ENCODE assay signal across 20 cellular contexts in genomic region chr2:42795275-42795674, GRCh38. TPM values are rescaled to one million over a fixed set of nuclear protein-coding genes. Genes with fewer than 3 reads are reported as not detected.
DNase-seq lines count a peak whose midpoint lies in the region; ATAC-seq, FAIRE-seq and TF ChIP-seq lines count a peak whose summit lies in the region.
"Had no signal": no experiment of that assay in that cellular context is flagged by ENCODE, and none has a peak within 500 bp of the region (broad histone marks: within the 10 kb centered on the region; RNA-seq: fewer than 3 reads in every experiment).

No MANE protein-coding gene starts in this region.

- no peak overlapping the region for H2AFZ ChIP-seq in mammary epithelial cell (ENCODE audit: low read depth, low read length)
- no peak overlapping the region for H2AFZ ChIP-seq in Karpas-422 (ENCODE audit: low read length)

- CTCF ChIA-PET in mammary epithelial cell (lab: Charles Lee; ENCODE audit: low non-redundant PET): no interaction called here

- H3K4me3 ChIP-seq in BLaER1 treated with 17β-estradiol and CSF1 and Interleukin-3, amounts not matched to agents 10 nM and 100 nM: no peak overlapping the region
- H3K4me3 ChIP-seq in mammary epithelial cell (replicated peaks in 1 of 3; ENCODE audit: insufficient read depth in 1 of 3, low read depth in 2 of 3, low read length in 3 of 3): no peak overlapping the region
- H3K4me3 ChIP-seq in prostate gland: no peak overlapping the region
- no peak overlapping the region for H3K4me3 ChIP-seq in Karpas-422 (ENCODE audit: low read length)

- FAIRE-seq in GM19239 (lab: Jason Lieb, UNC): peak; percentile 35
- FAIRE-seq: G401.6 had no signal

- H4K20me1 ChIP-seq in BLaER1 treated with 17β-estradiol and CSF1 and Interleukin-3, amounts not matched to agents 10 nM and 100 nM: peaks cover 0 to 4% (median 0%) of the 10 kb centered on the region in 11 experiments; a peak in 1 of 22 replicates
- H4K20me1 ChIP-seq in mammary epithelial cell (ENCODE audit: insufficient read depth, low read length) (no peaks in the 10 kb centered on the region), Karpas-422 (ENCODE audit: insufficient read depth, low read depth, low read length) (no peaks in the 10 kb centered on the region)

- intact Hi-C loops in mammary epithelial cell (cut with micrococcal nuclease): no loop called here
- intact Hi-C loops in prostate gland (cut with DNase I): loop anchor here (10.0 kb wide), 1 partner anchor 300 kb away; the partner anchor contains the start of gene KCNG3

- dilution Hi-C loops in mammary epithelial cell (cut with HindIII; ENCODE audit: low sequenced_read_pairs): no loop called here

- DNase-seq in GM19239 (ENCODE audit: insufficient read length, low spot score) (no peak), mammary epithelial cell (no peak), prostate gland (ENCODE audit: low spot score) (no peak), Karpas-422 (no peak), GOT3 (lab: John Stamatoyannopoulos, UW) (no peak), omental fat pad (ENCODE audit: low spot score) (no peak)
- DNase-seq: ACHN; activated CD4-positive, CD25-positive, alpha-beta regulatory T cell treated with anti-CD3 and anti-CD28 coated beads, Interleukin-2, amount 50 U/mL, for 72 hours; effector memory CD8-positive, alpha-beta T cell; NCI-H1417; NCI-H2107; NCI-H510A treated with DMSO at 0.1 percent for 48 hours; RPMI8226; stimulated activated CD4-positive, alpha-beta T cell treated with anti-CD3 and anti-CD28 coated beads, Interleukin-12 subunit alpha, Interleukin-12 subunit beta, amount 100 ng/mL, for 4 hours; T1000 had no signal

- no peak for TF ChIP-seq POLR2A in prostate gland (IDR thresholded peaks at IDR 0.05)

- no peaks in the 10 kb centered on the region for H3K36me3 ChIP-seq in BLaER1 treated with 17β-estradiol and CSF1 and Interleukin-3, amounts not matched to agents 10 nM and 100 nM
- no peaks in the 10 kb centered on the region for H3K36me3 ChIP-seq in mammary epithelial cell (ENCODE audit: insufficient read depth, low read length)
- no peaks in the 10 kb centered on the region for H3K36me3 ChIP-seq in prostate gland
- H3K36me3 ChIP-seq in Karpas-422 (ENCODE audit: insufficient read depth, low read length): no peaks in the 10 kb centered on the region
- H3K36me3 ChIP-seq: HAP-1 had no signal

- H3K9me2 ChIP-seq in Karpas-422 (replicated peaks; ENCODE audit: insufficient read depth, low read length): no peaks in the 10 kb centered on the region

- peak overlapping the region in 6 of 11 experiments; percentile 21 to 50 (median 35); a peak in 7 of 22 replicates for H3K4me2 ChIP-seq in BLaER1 treated with 17β-estradiol and CSF1 and Interleukin-3, amounts not matched to agents 10 nM and 100 nM
- H3K4me2 ChIP-seq in mammary epithelial cell (ENCODE audit: insufficient read depth, low read depth, low read length) (peak overlapping the region; percentile 78), Karpas-422 (ENCODE audit: low read depth, low read length, poor library complexity, severe bottlenecking) (no peak overlapping the region)

- no peak overlapping the region for H3K9ac ChIP-seq in BLaER1 treated with 17β-estradiol and CSF1 and Interleukin-3, amounts not matched to agents 10 nM and 100 nM
- no peak overlapping the region for H3K9ac ChIP-seq in mammary epithelial cell (ENCODE audit: insufficient read depth, low read length)
- H3K9ac ChIP-seq in Karpas-422 (ENCODE audit: low read length): no peak overlapping the region

- H3K27ac ChIP-seq in BLaER1 treated with 17β-estradiol and CSF1 and Interleukin-3, amounts not matched to agents 10 nM and 100 nM: peak overlapping the region in 1 of 11 experiments; percentile 59; a peak in 1 of 22 replicates
- H3K27ac ChIP-seq in mammary epithelial cell (ENCODE audit: insufficient read depth, low read depth, low read length): no peak overlapping the region
- peak overlapping the region; percentile 55 to 60 for H3K27ac ChIP-seq in prostate gland
- H3K27ac ChIP-seq in Karpas-422 (ENCODE audit: low read length): no peak overlapping the region
- H3K27ac ChIP-seq: neutrophil had no signal

- in situ Hi-C loops in mammary epithelial cell (cut with MboI; ENCODE audit: low sequenced_read_pairs in 2 of 2): no loop called here

- WGBS in mammary epithelial cell (ENCODE audit: low coverage, missing lambda C conversion rate): 98% methylated on average over 6 of the region's 6 CpGs
- WGBS in prostate gland: 97% methylated on average over 6 of the region's 6 CpGs

- ATAC-seq in HG03045 (IDR thresholded peaks at IDR 0.05; ENCODE audit: unreplicated experiment) (no peak), omental fat pad (ENCODE audit: low FRiP score) (no peak)
- ATAC-seq: effector memory CD8-positive, alpha-beta T cell had no signal

- peaks cover 0 to 16% (median 0%) of the 10 kb centered on the region in 11 experiments; a peak in 4 of 22 replicates for H3K9me3 ChIP-seq in BLaER1 treated with 17β-estradiol and CSF1 and Interleukin-3, amounts not matched to agents 10 nM and 100 nM (replicated peaks in 1 of 11)
- H3K9me3 ChIP-seq in mammary epithelial cell (replicated peaks; ENCODE audit: insufficient read depth, low read length) (no peaks in the 10 kb centered on the region), prostate gland (no peaks in the 10 kb centered on the region), Karpas-422 (ENCODE audit: low read length) (no peaks in the 10 kb centered on the region)
- H3K9me3 ChIP-seq: HAP-1, neutrophil had no signal

- no peaks in the 10 kb centered on the region for H3K79me2 ChIP-seq in mammary epithelial cell (ENCODE audit: insufficient read depth, low read length)
- no peaks in the 10 kb centered on the region for H3K79me2 ChIP-seq in Karpas-422 (ENCODE audit: low read length)

- TF ChIP-seq CTCF in mammary epithelial cell (conservative IDR thresholded peaks at IDR 0.05 in 1 of 2, IDR thresholded peaks at IDR 0.05 in 1 of 2; ENCODE audit: extremely low read depth in 1 of 2, insufficient read depth in 1 of 2, low read depth in 1 of 2, low read length in 2 of 2) (no peak), prostate gland (IDR thresholded peaks at IDR 0.05) (no peak), omental fat pad (IDR thresholded peaks at IDR 0.05) (no peak)

- no TSS peak for BruUV-seq in mammary epithelial cell (replicated peaks; lab: Mats Ljungman, UMichigan)

- peaks cover 26 to 53% (median 46%) of the 10 kb centered on the region in 10 experiments for H3K4me1 ChIP-seq in BLaER1 treated with 17β-estradiol and CSF1 and Interleukin-3, amounts not matched to agents 10 nM and 100 nM
- H3K4me1 ChIP-seq in mammary epithelial cell (ENCODE audit: insufficient read depth, low read length) (peaks cover 18% of the 10 kb centered on the region), prostate gland (replicated peaks) (peaks cover 5% of the 10 kb centered on the region), Karpas-422 (ENCODE audit: low read length) (peaks cover 17% of the 10 kb centered on the region)

- peaks cover 41 to 53% (median 47%) of the 10 kb centered on the region in 11 experiments for H3K27me3 ChIP-seq in BLaER1 treated with 17β-estradiol and CSF1 and Interleukin-3, amounts not matched to agents 10 nM and 100 nM
- peaks cover 3% of the 10 kb centered on the region for H3K27me3 ChIP-seq in mammary epithelial cell (ENCODE audit: insufficient read depth, low read length)
- no peaks in the 10 kb centered on the region for H3K27me3 ChIP-seq in prostate gland (replicated peaks; ENCODE audit: insufficient read depth)
- no peaks in the 10 kb centered on the region for H3K27me3 ChIP-seq in Karpas-422 (ENCODE audit: low read length)

RNA-seq across cellular contexts. Expression of gene HAAO, which starts 2.9 kb away (rescaled TPM):
- total RNA-seq in mammary epithelial cell: under 1 TPM in 1 of 2 donors, not detected in 1; 0.67 TPM
- polyA plus RNA-seq in mammary epithelial cell: not detected
- not detected for polyA minus RNA-seq in mammary epithelial cell
- 10 to 100 TPM; 10.3 to 14.0 TPM for total RNA-seq in prostate gland
- not detected in 2 replicates for total RNA-seq in Karpas-422 (2014; rRNA removed; shearing (Covaris generic); ENCODE audit: low replicate concordance)
- total RNA-seq in omental fat pad: 1 to 10 TPM; 3.0 to 7.2 (median 3.9) TPM

RNA-seq across cellular contexts. Expression of gene OXER1, which starts 31.3 kb away (rescaled TPM):
- total RNA-seq in mammary epithelial cell: under 1 TPM in 1 of 2 donors, not detected in 1; 0.17 TPM
- not detected for polyA plus RNA-seq in mammary epithelial cell
- polyA minus RNA-seq in mammary epithelial cell: not detected
- 1 to 10 TPM; 4.5 to 5.6 TPM for total RNA-seq in prostate gland
- not detected in 2 replicates for total RNA-seq in Karpas-422 (2014; rRNA removed; shearing (Covaris generic); ENCODE audit: low replicate concordance)
- under 1 TPM in 3 of 4 donors, not detected in 1; 0.44 to 0.96 (median 0.65) TPM for total RNA-seq in omental fat pad

Comparison
In these comparisons a context has a peak if more than half of its experiments do, and no peak if none do; other contexts are left out.
1. H3K27ac ChIP-seq: peak in prostate gland (2 of 2); none in mammary epithelial cell (single experiment) and Karpas-422 (single experiment).